1 cellular context compared by ENCODE assay signal in the genomic region with DNA sequence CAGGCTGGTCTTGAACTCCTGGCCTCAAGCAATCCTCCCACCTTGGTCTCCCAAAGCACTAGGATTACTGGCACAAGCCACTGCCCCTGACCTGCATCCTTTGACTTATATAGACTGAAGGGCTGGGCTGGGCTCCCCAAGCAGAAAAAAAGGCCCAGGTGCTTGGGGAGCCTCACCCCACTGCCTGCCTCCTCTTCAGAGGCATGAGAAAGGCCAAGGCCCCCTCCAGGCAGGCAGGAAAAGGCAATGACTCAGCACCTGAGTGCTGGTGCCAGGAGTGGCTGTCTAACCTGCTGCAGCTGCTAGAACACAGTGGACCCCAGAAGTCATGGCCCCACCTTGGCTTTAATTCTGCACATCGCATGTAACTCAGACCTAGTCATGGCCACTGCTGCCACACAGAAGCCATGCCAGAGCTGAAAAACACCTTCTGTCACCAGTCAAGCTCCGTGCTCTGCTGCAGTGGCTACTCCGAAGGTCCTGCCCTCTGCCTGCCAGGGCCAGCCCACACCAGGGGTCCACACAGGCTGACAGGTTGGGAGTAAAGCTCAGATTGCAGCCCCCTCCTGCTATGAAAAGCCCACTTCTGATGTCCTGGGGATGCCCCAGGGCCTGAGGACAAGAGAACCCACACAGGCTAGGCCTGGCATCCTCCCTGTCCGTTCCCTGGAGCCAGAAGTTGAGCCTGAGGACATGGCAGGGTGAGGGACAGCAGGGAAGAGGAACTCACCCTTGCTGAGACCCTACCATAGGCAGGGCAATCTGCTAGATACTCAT.
TF ChIP-seq lines count a peak whose summit lies in the region.

No MANE protein-coding gene starts in this region.

TF ChIP-seq in HCT116, 20 proteins besides CTCF, POLR2A, EP300 and RAD21:
- TF ChIP-seq FOSL1 (IDR thresholded peaks at IDR 0.05; ENCODE audit: low read depth) (peak; percentile 8; the same call in 1 of the 2 replicates), CEBPB (IDR thresholded peaks at IDR 0.05; ENCODE audit: low read depth) (no peak), SRF (IDR thresholded peaks at IDR 0.05; ENCODE audit: low read depth) (no peak)
TF ChIP-seq in HCT116: peak in this region for 1.
